In the genomic region with DNA sequence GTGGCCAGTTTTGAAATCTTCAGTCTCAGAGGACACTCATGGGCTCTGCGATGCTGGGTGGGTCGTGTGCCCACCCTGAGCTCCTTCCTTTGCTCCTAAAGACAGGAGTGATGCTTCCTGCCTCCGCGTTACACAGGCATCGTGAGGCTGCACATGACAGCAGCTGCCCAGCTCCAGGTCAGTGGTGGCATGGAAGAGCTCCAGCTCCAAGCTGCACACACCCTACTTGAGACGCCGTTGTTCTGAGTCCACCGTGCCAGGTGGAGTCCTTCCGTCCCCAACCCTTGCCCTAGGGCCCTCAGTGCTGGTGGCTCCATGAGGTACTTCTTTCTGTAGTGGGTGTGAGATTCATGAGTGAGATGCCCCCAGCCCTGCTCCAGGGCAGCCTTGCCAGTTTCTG, we compare ENCODE assay signal across 27 cellular contexts.
A peak's percentile ranks its signal among the peaks of the same experiment; 100 is the strongest.
DNase-seq lines count a peak whose midpoint lies in the region; ATAC-seq, FAIRE-seq and TF ChIP-seq lines count a peak whose summit lies in the region.
"Had no signal": no experiment of that assay in that cellular context is flagged by ENCODE, and none has a peak within 500 bp of the region (broad histone marks: within the 10 kb centered on the region; RNA-seq: fewer than 3 reads in every experiment).

No MANE protein-coding gene starts in this region.

- no peak for FAIRE-seq in kidney (lab: Jason Lieb, UNC)
- FAIRE-seq: A549, GM12878, GM12892, GM18507 had no signal

- H3K27me3 Mint-ChIP-seq in Calu3 (ENCODE audit: unreplicated experiment): no peaks in the 10 kb centered on the region
- H3K27me3 Mint-ChIP-seq: B cell had no signal

- no peak overlapping the region for H3K4me3 Mint-ChIP-seq in Calu3 (ENCODE audit: low read depth, unreplicated experiment)
- H3K4me3 Mint-ChIP-seq: B cell; CD4-positive, alpha-beta T cell; CD8-positive, alpha-beta T cell had no signal

- CTCF ChIA-PET in Calu3 (lab: Charles Lee): no interaction called here

- TF ChIP-seq CTCF in kidney (IDR thresholded peaks at IDR 0.05; ENCODE audit: borderline replicate concordance, extremely low read depth, insufficient read depth) (no peak), spleen (IDR thresholded peaks at IDR 0.05 in 8 of 11, conservative IDR thresholded peaks at IDR 0.05 in 3 of 11) (no peak), Calu3 (IDR thresholded peaks at IDR 0.05; ENCODE audit: unreplicated experiment) (no peak)

- BruUV-seq in Calu3 (replicated peaks; lab: Mats Ljungman, UMichigan): no TSS peak

- H3K9me3 Mint-ChIP-seq in Calu3 (ENCODE audit: low read depth, unreplicated experiment): peaks cover 11% of the 10 kb centered on the region
- H3K9me3 Mint-ChIP-seq: CD4-positive, alpha-beta T cell had no signal

- H3K36me3 Mint-ChIP-seq in Calu3 (ENCODE audit: insufficient read depth, unreplicated experiment): no peaks in the 10 kb centered on the region
- H3K36me3 Mint-ChIP-seq: CD8-positive, alpha-beta T cell had no signal

- no peak for ATAC-seq in left ventricle myocardium superior
- no peak for ATAC-seq in Right ventricle myocardium superior (ENCODE audit: poor library complexity)
- ATAC-seq in aorta (ENCODE audit: low FRiP score): no peak
- ATAC-seq: A549; CD8-positive, alpha-beta T cell; GM12878 had no signal

- H3K27ac Mint-ChIP-seq in Calu3 (ENCODE audit: unreplicated experiment): no peak overlapping the region
- H3K27ac Mint-ChIP-seq: B cell; CD4-positive, alpha-beta T cell; CD8-positive, alpha-beta T cell had no signal

- no peak overlapping the region for H3K9ac ChIP-seq in kidney (ENCODE audit: low read length in 2 of 2)
- H3K9ac ChIP-seq: BLaER1 treated with 17β-estradiol and CSF1 and Interleukin-3, amounts not matched to agents 10 nM and 100 nM had no signal

- no peaks in the 10 kb centered on the region for H3K4me1 ChIP-seq in kidney (ENCODE audit: control insufficient read depth in 1 of 2, insufficient read depth in 1 of 2, low read depth in 1 of 2, low read length in 2 of 2)
- H3K4me1 ChIP-seq in spleen: no peaks in the 10 kb centered on the region
- no peaks in the 10 kb centered on the region for H3K4me1 ChIP-seq in aorta (ENCODE audit: control insufficient read depth in 1 of 2, insufficient read depth in 2 of 2, low read length in 2 of 2)
- H3K4me1 ChIP-seq: A549; BLaER1 treated with 17β-estradiol and CSF1 and Interleukin-3, amounts not matched to agents 10 nM and 100 nM; Caco-2 had no signal

- no peaks in the 10 kb centered on the region for H3K9me3 ChIP-seq in kidney (ENCODE audit: control insufficient read depth in 1 of 2, low read length in 2 of 2)
- H3K9me3 ChIP-seq in spleen: peaks cover 0 to 6% (median 0%) of the 10 kb centered on the region in 8 donors
- H3K9me3 ChIP-seq in aorta (ENCODE audit: control insufficient read depth, low read length): no peaks in the 10 kb centered on the region
- H3K9me3 ChIP-seq: A549; BLaER1 treated with 17β-estradiol and CSF1 and Interleukin-3, amounts not matched to agents 10 nM and 100 nM; Caco-2 had no signal

- intact Hi-C loops in left ventricle myocardium superior (cut with micrococcal nuclease) (no loop called here), Right ventricle myocardium superior (cut with DNase I) (no loop called here), kidney (cut with DNase I) (no loop called here), spleen (cut with DNase I; ENCODE audit: low total_unique reads) (no loop called here), aorta (cut with DNase I) (no loop called here), Calu3 (cut with micrococcal nuclease; ENCODE audit: unreplicated experiment) (no loop called here)

- H3K4me3 ChIP-seq in kidney (ENCODE audit: low read length in 2 of 2): no peak overlapping the region
- no peak overlapping the region for H3K4me3 ChIP-seq in spleen
- H3K4me3 ChIP-seq in aorta (ENCODE audit: low read length in 2 of 2): no peak overlapping the region
- H3K4me3 ChIP-seq: A549; BLaER1 treated with 17β-estradiol and CSF1 and Interleukin-3, amounts not matched to agents 10 nM and 100 nM; GM12878 had no signal

- peaks cover 0 to 45% (median 0%) of the 10 kb centered on the region in 7 donors for H3K27me3 ChIP-seq in spleen (replicated peaks in 1 of 7)
- H3K27me3 ChIP-seq in aorta (ENCODE audit: control insufficient read depth in 1 of 2, insufficient read depth in 2 of 2, low read length in 1 of 2): no peaks in the 10 kb centered on the region

- no peak for TF ChIP-seq POLR2A in spleen (IDR thresholded peaks at IDR 0.05)

- WGBS in spleen, 5 donors: 86 to 100% (median 86%) methylated on average over 4 to 9 of the region's 9 CpGs
- 94 to 95% methylated on average over 9 of the region's 9 CpGs for WGBS in aorta, 2 donors

- no peaks in the 10 kb centered on the region for H3K4me1 Mint-ChIP-seq in Calu3 (ENCODE audit: low read depth, unreplicated experiment)
- H3K4me1 Mint-ChIP-seq: B cell had no signal

- DNase-seq in left ventricle myocardium superior (peak; percentile 7), Right ventricle myocardium superior (no peak), kidney (peak; percentile 42), spleen (peak; percentile 38), aorta (peak; percentile 6 to 38), kidney tubule cell (ENCODE audit: low spot score) (no peak), Calu3 (no peak)
- DNase-seq in stimulated activated CD4-positive, alpha-beta T cell treated with anti-CD3 and anti-CD28 coated beads, Interleukin-15, amount 100 ng/mL, for 24 hours: no peak
- DNase-seq: AML-193; Caco-2; CD4-positive, alpha-beta T cell; CD8-positive, alpha-beta T cell; DMS 273 treated with DMSO at 0.1 percent for 48 hours; DMS153; DMS53; DMS79; DND-41; EL; GDM1 had no signal

- H3K27ac ChIP-seq in kidney (ENCODE audit: low read depth in 2 of 2, low read length in 2 of 2) (no peak overlapping the region), spleen (no peak overlapping the region), aorta (ENCODE audit: low read depth in 1 of 2, low read length in 2 of 2) (no peak overlapping the region)
- H3K27ac ChIP-seq: 22Rv1; A549; BLaER1 treated with 17β-estradiol and CSF1 and Interleukin-3, amounts not matched to agents 10 nM and 100 nM; C4-2B had no signal

- H3K36me3 ChIP-seq in kidney (ENCODE audit: control insufficient read depth in 1 of 2, insufficient read depth in 2 of 2, low read length in 2 of 2): no peaks in the 10 kb centered on the region
- H3K36me3 ChIP-seq in spleen: no peaks in the 10 kb centered on the region
- no peaks in the 10 kb centered on the region for H3K36me3 ChIP-seq in aorta (ENCODE audit: control insufficient read depth in 1 of 2, insufficient read depth in 2 of 2, low read length in 1 of 2)
- H3K36me3 ChIP-seq: BLaER1 treated with 17β-estradiol and CSF1 and Interleukin-3, amounts not matched to agents 10 nM and 100 nM had no signal

Comparison
In these comparisons a context has a peak if more than half of its experiments do, and no peak if none do; other contexts are left out.
1. DNase-seq: peak in left ventricle myocardium superior (single experiment), kidney (single experiment), spleen (single experiment) and aorta (2 of 2); none in Right ventricle myocardium superior (single experiment), stimulated activated CD4-positive, alpha-beta T cell treated with anti-CD3 and anti-CD28 coated beads, Interleukin-15, amount 100 ng/mL, for 24 hours (single experiment), kidney tubule cell (single experiment) and Calu3 (single experiment).